20 cellular contexts compared by ENCODE assay signal in genomic region chr1:105838071-105838470, GRCh38.
"Had no signal": no experiment of that assay in that cellular context is flagged by ENCODE, and none has a peak within 500 bp of the region (broad histone marks: within the 10 kb centered on the region; RNA-seq: fewer than 3 reads in every experiment).

No MANE protein-coding gene starts in this region.

- H3K9me3 Mint-ChIP-seq: nephron; stimulated activated memory B cell treated with anti-CD40 and anti-IgM and Interleukin-4, amounts not matched to agents 10 μg/mL and 1 μg/mL and 100 μg/mL, for 72 hours had no signal

- H3K27ac Mint-ChIP-seq: nephron; stimulated activated memory B cell treated with anti-CD40 and anti-IgM and Interleukin-4, amounts not matched to agents 10 μg/mL and 1 μg/mL and 100 μg/mL, for 72 hours; stimulated activated naive CD8-positive, alpha-beta T cell treated with anti-CD3 and anti-CD28 coated beads, Interleukin-15, Interleukin-2, amounts not matched to agents 100 ng/mL and 50 ng/mL, for 24 hours had no signal

- H3K36me3 Mint-ChIP-seq: stimulated activated memory B cell treated with anti-CD40 and anti-IgM and Interleukin-4, amounts not matched to agents 10 μg/mL and 1 μg/mL and 100 μg/mL, for 72 hours had no signal

- H3K27me3 Mint-ChIP-seq: stimulated activated memory B cell treated with anti-CD40 and anti-IgM and Interleukin-4, amounts not matched to agents 10 μg/mL and 1 μg/mL and 100 μg/mL, for 72 hours; stimulated activated naive CD8-positive, alpha-beta T cell treated with anti-CD3 and anti-CD28 coated beads, Interleukin-15, Interleukin-2, amounts not matched to agents 100 ng/mL and 50 ng/mL, for 24 hours had no signal

- H3K4me3 Mint-ChIP-seq: nephron; stimulated activated memory B cell treated with anti-CD40 and anti-IgM and Interleukin-4, amounts not matched to agents 10 μg/mL and 1 μg/mL and 100 μg/mL, for 72 hours; stimulated activated naive CD8-positive, alpha-beta T cell treated with anti-CD3 and anti-CD28 coated beads, Interleukin-15, Interleukin-2, amounts not matched to agents 100 ng/mL and 50 ng/mL, for 24 hours had no signal

- DNase-seq: dorsolateral prefrontal cortex; effector CD8-positive, alpha-beta T cell; heart left ventricle; hippocampal formation; left colon; left ventricle myocardium superior; mesenchymal stem cell; midbrain; psoas muscle; retina; spleen; stimulated activated CD4-positive, alpha-beta T cell treated with anti-CD3 and anti-CD28 coated beads, Interleukin-15, amount 100 ng/mL, for 24 hours; stimulated activated CD4-positive, alpha-beta T cell treated with anti-CD3 and anti-CD28 coated beads, Interleukin-1b, Interleukin-23, amount 100 ng/mL, for 48 hours; stimulated activated CD4-positive, alpha-beta T cell treated with anti-CD3 and anti-CD28 coated beads, Interleukin-4, amount 100 ng/mL, for 24 hours; tibial artery; upper lobe of left lung; uterus had no signal

- H3K4me1 Mint-ChIP-seq: nephron had no signal
